Comparison of ENCODE assay signal across 9 cellular contexts in genomic region chr7:132709971-132710567, GRCh38.
DNase-seq lines count a peak whose midpoint lies in the region; ATAC-seq and TF ChIP-seq lines count a peak whose summit lies in the region.
"Had no signal": no experiment of that assay in that cellular context is flagged by ENCODE, and none has a peak within 500 bp of the region (broad histone marks: within the 10 kb centered on the region; RNA-seq: fewer than 3 reads in every experiment).

No MANE protein-coding gene starts in this region.

- no peak overlapping the region for H3K4me3 Mint-ChIP-seq in Calu3 (ENCODE audit: low read depth, unreplicated experiment)
- H3K4me3 Mint-ChIP-seq in T-helper 2 cell treated with Interferon-gamma antibody and Interleukin-4, amounts not matched to agents 5 μg/mL and 100 μg/mL, for 36 hours: no peak overlapping the region

- H3K36me3 ChIP-seq in right lobe of liver: no peaks in the 10 kb centered on the region

- H3K27me3 ChIP-seq in right lobe of liver: no peaks in the 10 kb centered on the region

- H3K9me3 ChIP-seq in right lobe of liver: no peaks in the 10 kb centered on the region

- H3K27ac ChIP-seq in right lobe of liver: no peak overlapping the region

- H3K4me1 Mint-ChIP-seq in Calu3 (ENCODE audit: low read depth, unreplicated experiment): no peaks in the 10 kb centered on the region
- H3K4me1 Mint-ChIP-seq in T-helper 2 cell treated with Interferon-gamma antibody and Interleukin-4, amounts not matched to agents 5 μg/mL and 100 μg/mL, for 36 hours (ENCODE audit: low read depth): peaks cover 2% of the 10 kb centered on the region

- H3K27me3 Mint-ChIP-seq in Calu3 (ENCODE audit: unreplicated experiment): peaks cover 79% of the 10 kb centered on the region
- no peaks in the 10 kb centered on the region for H3K27me3 Mint-ChIP-seq in T-helper 2 cell treated with Interferon-gamma antibody and Interleukin-4, amounts not matched to agents 5 μg/mL and 100 μg/mL, for 36 hours (ENCODE audit: low read depth)

- no peaks in the 10 kb centered on the region for H3K36me3 Mint-ChIP-seq in Calu3 (ENCODE audit: insufficient read depth, unreplicated experiment)
- H3K36me3 Mint-ChIP-seq in T-helper 2 cell treated with Interferon-gamma antibody and Interleukin-4, amounts not matched to agents 5 μg/mL and 100 μg/mL, for 36 hours (ENCODE audit: low read depth): no peaks in the 10 kb centered on the region

- DNase-seq in Calu3 (peak; percentile 53), HS-5 (ENCODE audit: low read depth) (peak; percentile 2), amniotic epithelial cell (ENCODE audit: low read depth) (peak; percentile 23), right lobe of liver (no peak), retina (no peak)
- no peak for DNase-seq in T-helper 2 cell treated with Interferon-gamma antibody and Interleukin-4, amounts not matched to agents 5 μg/mL and 100 μg/mL, for 36 hours (ENCODE audit: low spot score)

- intact Hi-C loops in Calu3 (cut with micrococcal nuclease; ENCODE audit: unreplicated experiment): loop anchor here (2.0 kb wide), 1 partner anchor 521 kb away; no protein-coding TSS in a partner anchor
- intact Hi-C loops in right lobe of liver (cut with DNase I): no loop called here

- 44% methylated on average over 7 of the region's 7 CpGs for WGBS in right lobe of liver (ENCODE audit: insufficient coverage, low coverage, low lambda C conversion rate, missing lambda C conversion rate)

- no peaks in the 10 kb centered on the region for H3K4me1 ChIP-seq in right lobe of liver

- H3K4me3 ChIP-seq in right lobe of liver: no peak overlapping the region

- ATAC-seq in right lobe of liver (no peak), HG02970 (IDR thresholded peaks at IDR 0.05; ENCODE audit: low FRiP score, unreplicated experiment) (no peak), GM21723 (IDR thresholded peaks at IDR 0.05; ENCODE audit: unreplicated experiment) (no peak)
- ATAC-seq: left colon had no signal

- H3K27ac Mint-ChIP-seq in Calu3 (ENCODE audit: unreplicated experiment): no peak overlapping the region
- H3K27ac Mint-ChIP-seq in T-helper 2 cell treated with Interferon-gamma antibody and Interleukin-4, amounts not matched to agents 5 μg/mL and 100 μg/mL, for 36 hours: no peak overlapping the region

- TF ChIP-seq CTCF in Calu3 (IDR thresholded peaks at IDR 0.05; ENCODE audit: unreplicated experiment): peak; percentile 16
- TF ChIP-seq CTCF in right lobe of liver (IDR thresholded peaks at IDR 0.05): peak; percentile 17 to 42 (median 38)

- CTCF ChIA-PET in Calu3 (lab: Charles Lee): no interaction called here

- no peaks in the 10 kb centered on the region for H3K9me3 Mint-ChIP-seq in Calu3 (ENCODE audit: low read depth, unreplicated experiment)
- H3K9me3 Mint-ChIP-seq in T-helper 2 cell treated with Interferon-gamma antibody and Interleukin-4, amounts not matched to agents 5 μg/mL and 100 μg/mL, for 36 hours: no peaks in the 10 kb centered on the region

- BruUV-seq in Calu3 (replicated peaks; lab: Mats Ljungman, UMichigan): no TSS peak

- no peak for TF ChIP-seq POLR2A in right lobe of liver (IDR thresholded peaks at IDR 0.05)

Comparison
In these comparisons a context has a peak if more than half of its experiments do, and no peak if none do; other contexts are left out.
1. DNase-seq: peak in Calu3 (single experiment), HS-5 (single experiment) and amniotic epithelial cell (single experiment); none in right lobe of liver (0 of 3), T-helper 2 cell treated with Interferon-gamma antibody and Interleukin-4, amounts not matched to agents 5 μg/mL and 100 μg/mL, for 36 hours (single experiment) and retina (single experiment).